ENCODE assay signal across 1 cellular context in the genomic region with DNA sequence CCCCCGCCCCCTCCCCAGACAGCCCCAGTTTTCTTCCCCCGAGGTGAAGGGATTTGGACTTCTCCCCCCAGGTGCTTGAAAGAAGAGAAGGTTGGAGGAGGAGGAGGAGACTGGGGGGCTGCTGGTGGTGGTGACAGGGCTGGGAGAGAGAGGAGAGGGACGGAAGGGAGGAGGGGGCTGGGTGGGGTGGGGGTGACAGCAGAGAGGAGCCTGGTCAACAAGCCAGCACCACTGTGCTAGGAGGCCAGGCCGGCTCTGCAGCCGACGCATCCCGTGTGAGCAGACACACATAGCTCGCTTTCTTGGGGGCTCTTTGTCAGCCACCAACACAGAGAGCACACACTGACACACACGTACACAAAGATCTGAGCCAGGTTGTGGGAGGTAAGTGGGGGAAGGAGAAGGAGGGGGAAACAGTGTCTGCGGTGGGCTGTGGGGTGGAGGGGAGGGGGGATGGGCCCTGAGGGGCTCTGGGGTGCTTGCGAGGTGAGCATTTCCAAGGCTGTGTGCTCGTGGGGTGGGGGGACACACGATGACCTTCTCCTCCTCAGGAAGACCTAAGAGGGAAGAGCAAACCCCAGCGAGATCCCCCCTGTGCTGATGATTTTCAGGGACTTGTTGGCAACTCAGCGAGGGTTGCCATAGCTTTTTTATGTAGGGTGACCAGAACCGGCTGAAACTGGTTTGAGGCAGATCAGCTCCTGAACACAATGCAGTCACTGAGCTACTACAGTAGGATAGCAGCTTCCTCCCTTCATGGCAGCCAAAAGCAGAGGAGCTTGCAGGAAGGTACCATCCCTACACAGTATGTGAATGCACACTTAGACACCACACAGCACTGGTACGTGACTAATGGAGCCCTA.
A peak's percentile ranks its signal among the peaks of the same experiment; 100 is the strongest.
TF ChIP-seq lines count a peak whose summit lies in the region.

A gene with protein sequence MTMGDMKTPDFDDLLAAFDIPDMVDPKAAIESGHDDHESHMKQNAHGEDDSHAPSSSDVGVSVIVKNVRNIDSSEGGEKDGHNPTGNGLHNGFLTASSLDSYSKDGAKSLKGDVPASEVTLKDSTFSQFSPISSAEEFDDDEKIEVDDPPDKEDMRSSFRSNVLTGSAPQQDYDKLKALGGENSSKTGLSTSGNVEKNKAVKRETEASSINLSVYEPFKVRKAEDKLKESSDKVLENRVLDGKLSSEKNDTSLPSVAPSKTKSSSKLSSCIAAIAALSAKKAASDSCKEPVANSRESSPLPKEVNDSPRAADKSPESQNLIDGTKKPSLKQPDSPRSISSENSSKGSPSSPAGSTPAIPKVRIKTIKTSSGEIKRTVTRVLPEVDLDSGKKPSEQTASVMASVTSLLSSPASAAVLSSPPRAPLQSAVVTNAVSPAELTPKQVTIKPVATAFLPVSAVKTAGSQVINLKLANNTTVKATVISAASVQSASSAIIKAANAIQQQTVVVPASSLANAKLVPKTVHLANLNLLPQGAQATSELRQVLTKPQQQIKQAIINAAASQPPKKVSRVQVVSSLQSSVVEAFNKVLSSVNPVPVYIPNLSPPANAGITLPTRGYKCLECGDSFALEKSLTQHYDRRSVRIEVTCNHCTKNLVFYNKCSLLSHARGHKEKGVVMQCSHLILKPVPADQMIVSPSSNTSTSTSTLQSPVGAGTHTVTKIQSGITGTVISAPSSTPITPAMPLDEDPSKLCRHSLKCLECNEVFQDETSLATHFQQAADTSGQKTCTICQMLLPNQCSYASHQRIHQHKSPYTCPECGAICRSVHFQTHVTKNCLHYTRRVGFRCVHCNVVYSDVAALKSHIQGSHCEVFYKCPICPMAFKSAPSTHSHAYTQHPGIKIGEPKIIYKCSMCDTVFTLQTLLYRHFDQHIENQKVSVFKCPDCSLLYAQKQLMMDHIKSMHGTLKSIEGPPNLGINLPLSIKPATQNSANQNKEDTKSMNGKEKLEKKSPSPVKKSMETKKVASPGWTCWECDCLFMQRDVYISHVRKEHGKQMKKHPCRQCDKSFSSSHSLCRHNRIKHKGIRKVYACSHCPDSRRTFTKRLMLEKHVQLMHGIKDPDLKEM (N-terminal part only) (plus strand): TSS at position 732 of the 863 bp plus-strand sequence. CDS start 53,411 bp downstream, outside the sequence.

TF ChIP-seq in H1, 55 proteins besides CTCF, POLR2A, EP300 and RAD21:
- TF ChIP-seq TBP (IDR thresholded peaks at IDR 0.05; ENCODE audit: low read depth, low read length) (peak; percentile 76), TAF1 (IDR thresholded peaks at IDR 0.05; ENCODE audit: low read depth, low read length) (peak; percentile 83), POLR2AphosphoS5 (IDR thresholded peaks at IDR 0.05; ENCODE audit: low read depth, low read length) (peak; percentile 89), CHD2 (IDR thresholded peaks at IDR 0.05; ENCODE audit: low read length) (0 out of 2 replicates have a peak, but pooled peaks have one; percentile 39), YY1 (IDR thresholded peaks at IDR 0.05; ENCODE audit: low read depth, low read length) (peak; percentile 79), EGR1 (IDR thresholded peaks at IDR 0.05; ENCODE audit: borderline replicate concordance, low read depth, low read length) (no peak), CTBP2 (IDR thresholded peaks at IDR 0.05; ENCODE audit: borderline replicate concordance, insufficient read depth, insufficient read length, low read length) (no peak), TAF7 (optimal IDR thresholded peaks at IDR 0.05; ENCODE audit: borderline replicate concordance, low read depth, low read length) (peak; percentile 78)
- TF ChIP-seq, protein P1, sequence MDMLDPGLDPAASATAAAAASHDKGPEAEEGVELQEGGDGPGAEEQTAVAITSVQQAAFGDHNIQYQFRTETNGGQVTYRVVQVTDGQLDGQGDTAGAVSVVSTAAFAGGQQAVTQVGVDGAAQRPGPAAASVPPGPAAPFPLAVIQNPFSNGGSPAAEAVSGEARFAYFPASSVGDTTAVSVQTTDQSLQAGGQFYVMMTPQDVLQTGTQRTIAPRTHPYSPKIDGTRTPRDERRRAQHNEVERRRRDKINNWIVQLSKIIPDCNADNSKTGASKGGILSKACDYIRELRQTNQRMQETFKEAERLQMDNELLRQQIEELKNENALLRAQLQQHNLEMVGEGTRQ (IDR thresholded peaks at IDR 0.05; ENCODE audit: low read length) = no peak
- TF ChIP-seq, protein P2, sequence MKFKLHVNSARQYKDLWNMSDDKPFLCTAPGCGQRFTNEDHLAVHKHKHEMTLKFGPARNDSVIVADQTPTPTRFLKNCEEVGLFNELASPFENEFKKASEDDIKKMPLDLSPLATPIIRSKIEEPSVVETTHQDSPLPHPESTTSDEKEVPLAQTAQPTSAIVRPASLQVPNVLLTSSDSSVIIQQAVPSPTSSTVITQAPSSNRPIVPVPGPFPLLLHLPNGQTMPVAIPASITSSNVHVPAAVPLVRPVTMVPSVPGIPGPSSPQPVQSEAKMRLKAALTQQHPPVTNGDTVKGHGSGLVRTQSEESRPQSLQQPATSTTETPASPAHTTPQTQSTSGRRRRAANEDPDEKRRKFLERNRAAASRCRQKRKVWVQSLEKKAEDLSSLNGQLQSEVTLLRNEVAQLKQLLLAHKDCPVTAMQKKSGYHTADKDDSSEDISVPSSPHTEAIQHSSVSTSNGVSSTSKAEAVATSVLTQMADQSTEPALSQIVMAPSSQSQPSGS (IDR thresholded peaks at IDR 0.05; ENCODE audit: low read length) = peak; percentile 20; the same call in 1 of the 2 replicates
